1 cellular context compared by ENCODE assay signal in genomic region chr4:105472871-105473339, GRCh38.
TF ChIP-seq lines count a peak whose summit lies in the region.

No MANE protein-coding gene starts in this region.

TF ChIP-seq in HCT116, 20 proteins besides CTCF, POLR2A, EP300 and RAD21 (continued from another document):
- no peak for TF ChIP-seq SIN3A (IDR thresholded peaks at IDR 0.05; ENCODE audit: low read depth)
- no peak for TF ChIP-seq POLR2AphosphoS5 (IDR thresholded peaks at IDR 0.05; ENCODE audit: low read depth, low read length)
- TF ChIP-seq REST (IDR thresholded peaks at IDR 0.05; ENCODE audit: low read depth), result no peak
- TF ChIP-seq ATF3 (IDR thresholded peaks at IDR 0.05), result no peak
- no peak for TF ChIP-seq ZNF274 (IDR thresholded peaks at IDR 0.05; ENCODE audit: low read depth, low read length)
- no peak for TF ChIP-seq CBX3 (IDR thresholded peaks at IDR 0.05; ENCODE audit: low read depth)
- TF ChIP-seq YY1 (IDR thresholded peaks at IDR 0.05; ENCODE audit: extremely low read depth, insufficient replicate concordance, low read depth, low read length), result no peak
- TF ChIP-seq TCF7L2 (IDR thresholded peaks at IDR 0.05; ENCODE audit: borderline replicate concordance, extremely low read depth, insufficient read depth, insufficient read length), result no peak
- TF ChIP-seq SRF (IDR thresholded peaks at IDR 0.05; ENCODE audit: low read depth), result no peak
- no peak for TF ChIP-seq EGR1 (IDR thresholded peaks at IDR 0.05; ENCODE audit: low read depth)
- no peak for TF ChIP-seq FOSL1 (IDR thresholded peaks at IDR 0.05; ENCODE audit: low read depth)
- TF ChIP-seq ZBTB33 (IDR thresholded peaks at IDR 0.05; ENCODE audit: extremely low read depth, insufficient replicate concordance, low read length), result no peak
- no peak for TF ChIP-seq JUND (IDR thresholded peaks at IDR 0.05)
